1 cellular context compared by ENCODE assay signal in genomic region chr6:7421066-7421465, GRCh38.
TF ChIP-seq lines count a peak whose summit lies in the region.

No MANE protein-coding gene starts in this region.

TF ChIP-seq in GM23338, 12 proteins besides CTCF, POLR2A, EP300 and RAD21 (continued from another document):
- TF ChIP-seq EZH2phosphoT487 (IDR thresholded peaks at IDR 0.05; ENCODE audit: unreplicated experiment) (no peak), ZNF462 (CRISPR knock-in tag; IDR thresholded peaks at IDR 0.05) (no peak), ETS1 (IDR thresholded peaks at IDR 0.05) (no peak), CREB1 (CRISPR knock-in tag; IDR thresholded peaks at IDR 0.05; ENCODE audit: low read depth) (no peak), NANOG (IDR thresholded peaks at IDR 0.05; ENCODE audit: borderline replicate concordance) (no peak)
